Comparison of ENCODE assay signal across 27 cellular contexts in genomic region chr5:175556794-175557193, GRCh38.
"Had no signal": no experiment of that assay in that cellular context is flagged by ENCODE, and none has a peak within 500 bp of the region (broad histone marks: within the 10 kb centered on the region; RNA-seq: fewer than 3 reads in every experiment).

No MANE protein-coding gene starts in this region.

- H3K4me3 Mint-ChIP-seq: activated CD8-positive, alpha-beta T cell treated with anti-CD3 and anti-CD28 coated beads, Interleukin-2, amount 10 ng/mL, durations not matched to agents 7 days and 5 days; activated T-helper 1 cell treated with anti-CD3 and anti-CD28 coated beads, Interleukin-12 subunit alpha, Interleukin-12 subunit beta, Interleukin-2, Interleukin-4 antibody, amounts not matched to agents 30 ng/mL and 10 ng/mL and 1 ng/mL, durations not matched to agents 14 hours and 24 hours and 36 hours; effector memory CD8-positive, alpha-beta T cell; naive B cell; type B pancreatic cell had no signal

- H3K4me1 ChIP-seq: ascending aorta, esophagus squamous epithelium, gastrocnemius medialis, lower lobe of right lung, pancreas, psoas muscle, right atrium auricular region, spleen, vagina had no signal

- H3K4me3 ChIP-seq: ascending aorta, esophagus squamous epithelium, gastrocnemius medialis, lower lobe of right lung, pancreas, psoas muscle, right atrium auricular region, spleen, thoracic aorta, vagina had no signal

- H3K36me3 Mint-ChIP-seq: activated naive CD4-positive, alpha-beta T cell treated with anti-CD3 and anti-CD28 coated beads, Interleukin-2, amount 50 U/mL, for 72 hours; naive B cell; type B pancreatic cell had no signal

- H3K4me1 Mint-ChIP-seq: naive B cell had no signal

- H3K9me3 Mint-ChIP-seq: activated naive CD4-positive, alpha-beta T cell treated with anti-CD3 and anti-CD28 coated beads, Interleukin-2, amount 50 U/mL, for 72 hours; activated T-helper 1 cell treated with anti-CD3 and anti-CD28 coated beads, Interleukin-12 subunit alpha, Interleukin-12 subunit beta, Interleukin-2, Interleukin-4 antibody, amounts not matched to agents 30 ng/mL and 10 ng/mL and 1 ng/mL, durations not matched to agents 14 hours and 24 hours and 36 hours; effector memory CD8-positive, alpha-beta T cell had no signal

- H3K27ac ChIP-seq: ascending aorta, brain microvascular endothelial cell, esophagus squamous epithelium, gastrocnemius medialis, lower lobe of right lung, pancreas, psoas muscle, right atrium auricular region, spleen, thoracic aorta, vagina, WERI-Rb-1 had no signal

- H3K27me3 Mint-ChIP-seq: type B pancreatic cell had no signal

- DNase-seq: activated CD4-positive, alpha-beta T cell treated with anti-CD3 and anti-CD28 coated beads for 1 hour; activated CD4-positive, alpha-beta T cell treated with anti-CD3 and anti-CD28 coated beads, Interleukin-2, amount 50 U/mL, for 1 hour; activated CD8-positive, alpha-beta T cell treated with anti-CD3 and anti-CD28 coated beads, Interleukin-2, amount 10 ng/mL, durations not matched to agents 7 days and 5 days; activated gamma-delta T cell; brain microvascular endothelial cell; caudate nucleus; effector memory CD8-positive, alpha-beta T cell; esophagus squamous epithelium; gastrocnemius medialis; hippocampal formation; kidney; lower lobe of right lung; naive B cell; pancreas; psoas muscle; spleen; stimulated activated CD4-positive, alpha-beta T cell treated with anti-CD3 and anti-CD28 coated beads, Interleukin-4, amount 100 ng/mL, for 1 hour; stimulated activated naive CD4-positive, alpha-beta T cell; WERI-Rb-1 had no signal

- H3K36me3 ChIP-seq: ascending aorta, brain microvascular endothelial cell, esophagus squamous epithelium, gastrocnemius medialis, lower lobe of right lung, pancreas, right atrium auricular region, spleen, thoracic aorta, vagina, WERI-Rb-1 had no signal

- H3K27ac Mint-ChIP-seq: activated CD8-positive, alpha-beta T cell treated with anti-CD3 and anti-CD28 coated beads, Interleukin-2, amount 10 ng/mL, durations not matched to agents 7 days and 5 days; activated naive CD4-positive, alpha-beta T cell treated with anti-CD3 and anti-CD28 coated beads, Interleukin-2, amount 50 U/mL, for 72 hours; activated T-helper 1 cell treated with anti-CD3 and anti-CD28 coated beads, Interleukin-12 subunit alpha, Interleukin-12 subunit beta, Interleukin-2, Interleukin-4 antibody, amounts not matched to agents 30 ng/mL and 10 ng/mL and 1 ng/mL, durations not matched to agents 14 hours and 24 hours and 36 hours; effector memory CD8-positive, alpha-beta T cell; naive B cell; type B pancreatic cell had no signal

- ATAC-seq: activated CD8-positive, alpha-beta T cell treated with anti-CD3 and anti-CD28 coated beads, Interleukin-2, amount 10 ng/mL, durations not matched to agents 7 days and 5 days; activated naive CD4-positive, alpha-beta T cell treated with anti-CD3 and anti-CD28 coated beads, Interleukin-2, amount 50 U/mL, for 72 hours; effector memory CD8-positive, alpha-beta T cell; gastrocnemius medialis; left lobe of liver; lower lobe of right lung; pancreas; psoas muscle had no signal

- H3K27me3 ChIP-seq: ascending aorta, brain microvascular endothelial cell, right atrium auricular region, vagina had no signal

- H3K9me3 ChIP-seq: ascending aorta, esophagus squamous epithelium, gastrocnemius medialis, lower lobe of right lung, pancreas, psoas muscle, right atrium auricular region, spleen, thoracic aorta, vagina had no signal
